Comparison of ENCODE assay signal across 28 cellular contexts in the genomic region with DNA sequence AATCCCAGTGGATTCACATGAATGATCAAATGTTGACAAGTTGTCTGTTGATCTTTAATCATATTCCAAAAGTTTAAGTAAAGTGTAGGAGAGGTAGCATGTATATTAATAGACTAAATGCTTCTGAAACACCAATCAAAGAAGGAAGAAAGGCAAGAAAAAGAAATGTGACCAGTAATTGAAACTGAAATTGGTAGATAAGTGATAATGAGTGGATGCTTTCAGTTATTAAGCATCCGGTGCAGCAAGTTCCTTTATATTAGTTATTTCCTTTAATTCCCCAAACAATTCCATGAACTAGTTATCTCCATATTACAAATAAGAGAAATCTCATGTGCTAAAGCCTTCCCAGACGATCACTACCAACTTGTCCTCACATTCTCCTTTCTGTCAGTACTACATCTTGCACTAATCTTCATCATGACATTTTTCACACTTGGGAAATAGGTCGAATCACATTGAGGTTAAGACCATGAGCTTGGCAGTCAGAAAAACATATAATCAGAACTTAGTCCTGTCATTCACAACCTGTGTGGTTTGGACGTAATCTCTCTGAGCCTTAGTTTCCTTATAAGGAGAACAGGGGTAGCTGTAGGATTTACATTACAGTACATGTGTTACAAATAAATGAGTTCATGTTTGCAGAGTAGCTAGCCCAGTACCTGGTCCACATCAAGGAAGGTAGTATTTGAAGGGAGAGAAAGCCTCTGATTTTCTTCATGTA.
"Had no signal": no experiment of that assay in that cellular context is flagged by ENCODE, and none has a peak within 500 bp of the region (broad histone marks: within the 10 kb centered on the region; RNA-seq: fewer than 3 reads in every experiment).

No MANE protein-coding gene starts in this region.

- FAIRE-seq: endometrium, islet of Langerhans had no signal

- ATAC-seq: effector memory CD8-positive, alpha-beta T cell; heart right ventricle; left cardiac atrium; left lung; mucosa of descending colon; natural killer cell treated with Interleukin-12 subunit alpha and Interleukin-12 subunit beta and Interleukin-15 and Interleukin-18, amount 100 ng/mL, for 72 hours; right lobe of liver had no signal

- H3K27ac ChIP-seq: esophagus squamous epithelium, heart right ventricle, left lung, neural progenitor cell, parathyroid adenoma, right lobe of liver, stomach, thyroid gland, vagina had no signal

- H3K36me3 ChIP-seq: esophagus squamous epithelium, heart right ventricle, left lung, neural progenitor cell, right lobe of liver, stomach, thyroid gland, vagina had no signal

- H3K4me1 ChIP-seq: esophagus squamous epithelium, heart right ventricle, left lung, parathyroid adenoma, thyroid gland, vagina had no signal

- H3K9ac ChIP-seq: neural progenitor cell, parathyroid adenoma had no signal

- H3K4me2 ChIP-seq: neural progenitor cell, smooth muscle cell had no signal

- H3K4me3 ChIP-seq: esophagus squamous epithelium, heart right ventricle, left lung, mucosa of descending colon, neural progenitor cell, right lobe of liver, smooth muscle cell, stomach, thyroid gland, vagina had no signal

- H3K9me3 ChIP-seq: esophagus squamous epithelium, left lung, mucosa of descending colon, right lobe of liver, stomach, thyroid gland, vagina had no signal

- H3K27me3 ChIP-seq: esophagus squamous epithelium, heart right ventricle, left lung, neural progenitor cell, right lobe of liver, stomach, thyroid gland, vagina had no signal

- DNase-seq: effector memory CD8-positive, alpha-beta T cell; erythroblast; esophagus squamous epithelium; foreskin melanocyte; glutamatergic neuron; heart right ventricle; hippocampal formation; left cardiac atrium; left lung; mesenchymal stem cell; mucosa of descending colon; naive B cell; right lobe of liver; stimulated activated CD4-positive, alpha-beta T cell treated with anti-CD3 and anti-CD28 coated beads, Interleukin-12 subunit alpha, Interleukin-12 subunit beta, amount 100 ng/mL, for 4 hours; stimulated activated CD4-positive, alpha-beta T cell treated with anti-CD3 and anti-CD28 coated beads, Interleukin-1b, Interleukin-23, amount 100 ng/mL, for 48 hours; stimulated activated CD4-positive, alpha-beta T cell treated with anti-CD3 and anti-CD28 coated beads, Interleukin-4, amount 100 ng/mL, for 1 hour; stimulated activated CD8-positive, alpha-beta memory T cell treated with anti-CD3 and anti-CD28 coated beads, Interleukin-4, amount 100 ng/mL, for 48 hours; stimulated activated naive CD4-positive, alpha-beta T cell treated with Interleukin-2 at 50 U/mL for 16 hours; stomach; thyroid gland; trophoblast cell had no signal

- H2AFZ ChIP-seq: neural progenitor cell, parathyroid adenoma had no signal

- H3K79me2 ChIP-seq: parathyroid adenoma had no signal
